17 cellular contexts compared by ENCODE assay signal in genomic region chr3:14121859-14122258, GRCh38. TPM values are rescaled to one million over a fixed set of nuclear protein-coding genes. Genes with fewer than 3 reads are reported as not detected.
DNase-seq lines count a peak whose midpoint lies in the region; ATAC-seq and TF ChIP-seq lines count a peak whose summit lies in the region.
"Had no signal": no experiment of that assay in that cellular context is flagged by ENCODE, and none has a peak within 500 bp of the region (broad histone marks: within the 10 kb centered on the region; RNA-seq: fewer than 3 reads in every experiment).

No MANE protein-coding gene starts in this region.

- no peak overlapping the region for H2BK120ac ChIP-seq in H9 (ENCODE audit: low read depth, low read length, poor library complexity, severe bottlenecking)

- H3F3A ChIP-seq in MM.1S (ENCODE audit: insufficient read depth, low read length): peaks cover 54% of the 10 kb centered on the region

- H3K4me1 ChIP-seq in H9 (ENCODE audit: insufficient read depth, low read length): no peaks in the 10 kb centered on the region
- peaks cover 59% of the 10 kb centered on the region for H3K4me1 ChIP-seq in MM.1S (ENCODE audit: low read length)

- H3K14ac ChIP-seq in H9 (ENCODE audit: insufficient read depth, low read length): no peak overlapping the region

- peak; percentile 20; the same call in 1 of the 3 replicates for TF ChIP-seq CTCF in H9 (conservative IDR thresholded peaks at IDR 0.05)
- TF ChIP-seq CTCF in MM.1S (IDR thresholded peaks at IDR 0.05; ENCODE audit: low read length): no peak; the same call in 1 of the 2 replicates
- TF ChIP-seq CTCF in neural crest cell (conservative IDR thresholded peaks at IDR 0.05): no peak

- no peak overlapping the region for H3K56ac ChIP-seq in H9 (ENCODE audit: insufficient read length, low read depth, low read length)

- no peak overlapping the region for H2BK12ac ChIP-seq in H9 (ENCODE audit: insufficient read length, low read depth, low read length)

- H4K20me1 ChIP-seq in H9 (ENCODE audit: control insufficient read depth, insufficient read depth, insufficient read length): no peaks in the 10 kb centered on the region
- H4K20me1 ChIP-seq in MM.1S (ENCODE audit: insufficient read depth, low read length): no peaks in the 10 kb centered on the region

- H3K4ac ChIP-seq in H9 (ENCODE audit: low read depth, low read length): no peak overlapping the region

- H3K18ac ChIP-seq in H9 (ENCODE audit: insufficient read length, low read depth, low read length): no peak overlapping the region

- no peak overlapping the region for H2BK15ac ChIP-seq in H9 (ENCODE audit: low read depth, low read length)

- DNase-seq in H9: peak; percentile 77
- no peak for DNase-seq in MM.1S
- DNase-seq in central memory CD8-positive, alpha-beta T cell (ENCODE audit: low spot score in 2 of 2): no peak
- no peak for DNase-seq in neural crest cell (ENCODE audit: low read depth, low spot score)
- no peak for DNase-seq in AG20443 (ENCODE audit: low spot score)
- no peak for DNase-seq in EL
- no peak for DNase-seq in DMS153 treated with DMSO at 0.1 percent for 48 hours (lab: John Stamatoyannopoulos, UW; ENCODE audit: unreplicated experiment)
- DNase-seq: activated CD4-positive, CD25-positive, alpha-beta regulatory T cell; anterior cingulate cortex; cerebellar nuclear complex; effector memory CD4-positive, alpha-beta T cell; head of caudate nucleus; NCI-H2081 treated with DMSO at 0.1 percent for 48 hours; NCI-H510A treated with DMSO at 0.1 percent for 48 hours; retina; SIG-M5 had no signal

- peaks cover 0 to 8% of the 10 kb centered on the region in 2 experiments; a peak in 4 of 5 replicates for H3K9me3 Mint-ChIP-seq in H9
- no peaks in the 10 kb centered on the region for H3K9me3 Mint-ChIP-seq in central memory CD8-positive, alpha-beta T cell
- H3K9me3 Mint-ChIP-seq in neural crest cell: no peaks in the 10 kb centered on the region

- peaks cover 14% of the 10 kb centered on the region for H3K23me2 ChIP-seq in H9 (ENCODE audit: insufficient read length, low read depth, low read length, poor library complexity, severe bottlenecking)

- H3K79me2 ChIP-seq in H9 (ENCODE audit: insufficient read depth, low read length) (peaks cover 3% of the 10 kb centered on the region; the same call in 1 of the 2 replicates), MM.1S (ENCODE audit: low read length) (peaks cover 74% of the 10 kb centered on the region)

- H2BK20ac ChIP-seq in H9 (ENCODE audit: low read depth, low read length, poor library complexity, severe bottlenecking): no peak overlapping the region

- H3K36me3 ChIP-seq in MM.1S (replicated peaks; ENCODE audit: insufficient read depth, low read length): no peaks in the 10 kb centered on the region

- no peak overlapping the region for H4K8ac ChIP-seq in H9 (replicated peaks; ENCODE audit: insufficient read length, low read depth, low read length)

- ATAC-seq in central memory CD8-positive, alpha-beta T cell (replicated peaks; ENCODE audit: extremely low read depth, poor library complexity, severe bottlenecking): no peak

- no peak overlapping the region for H3K4me2 ChIP-seq in H9 (ENCODE audit: insufficient read depth, insufficient read length, low read length)
- H3K4me2 ChIP-seq in MM.1S (ENCODE audit: low read depth, low read length): peak overlapping the region; percentile 98

- H3K27me3 Mint-ChIP-seq in H9 (ENCODE audit: low read depth) (peaks cover 3% of the 10 kb centered on the region; the same call in 1 of the 2 replicates), neural crest cell (ENCODE audit: low read depth) (no peaks in the 10 kb centered on the region)
- H3K27me3 Mint-ChIP-seq in central memory CD8-positive, alpha-beta T cell: no peaks in the 10 kb centered on the region

- H3K36me3 Mint-ChIP-seq in H9 (ENCODE audit: insufficient read depth in 1 of 3, low read depth in 3 of 3) (peaks cover 23 to 26% (median 25%) of the 10 kb centered on the region in 3 experiments), neural crest cell (ENCODE audit: low read depth) (peaks cover 3% of the 10 kb centered on the region)
- peaks cover 24% of the 10 kb centered on the region for H3K36me3 Mint-ChIP-seq in central memory CD8-positive, alpha-beta T cell (ENCODE audit: insufficient read depth)

- H2BK5ac ChIP-seq in H9 (ENCODE audit: insufficient read length, low read length): no peak overlapping the region

- no peak overlapping the region for H4K5ac ChIP-seq in H9 (ENCODE audit: insufficient read length, low read depth, low read length)

- H3K23ac ChIP-seq in H9 (ENCODE audit: insufficient read length, low read depth, low read length): no peak overlapping the region

- H3K27ac Mint-ChIP-seq in H9 (peak overlapping the region in 2 of 3 experiments; percentile 61 to 78; a peak in 3 of 7 replicates), neural crest cell (ENCODE audit: unreplicated experiment) (no peak overlapping the region)
- peak overlapping the region; percentile 47 for H3K27ac Mint-ChIP-seq in central memory CD8-positive, alpha-beta T cell (ENCODE audit: low read depth)

- H3K27me3 ChIP-seq in H9 (ENCODE audit: insufficient read depth, low read length) (no peaks in the 10 kb centered on the region), MM.1S (replicated peaks; ENCODE audit: insufficient read depth, low read length) (no peaks in the 10 kb centered on the region)

- no peak overlapping the region for H4K91ac ChIP-seq in H9 (ENCODE audit: insufficient read length, low read depth, low read length)

- H3K9ac ChIP-seq in H9 (ENCODE audit: extremely low read depth, insufficient read length, low read length) (no peak overlapping the region), MM.1S (ENCODE audit: low read length) (peak overlapping the region; percentile 96)

- no peaks in the 10 kb centered on the region for H3K9me2 ChIP-seq in MM.1S (replicated peaks; ENCODE audit: insufficient read depth, low read length)

- no CpG with 5 or more reads among the region's 5 CpGs for WGBS in H9 (ENCODE audit: extremely low coverage, insufficient read length, low lambda C conversion rate)

- H2AK5ac ChIP-seq in H9 (ENCODE audit: insufficient read length, low read length): no peak overlapping the region

- H3T11ph ChIP-seq in H9 (ENCODE audit: low read length): no peak overlapping the region

- H3K27ac ChIP-seq in H9 (ENCODE audit: insufficient read length, low read depth, low read length) (no peak overlapping the region), MM.1S (ENCODE audit: low read length) (peak overlapping the region; percentile 99)

- H3K4me3 Mint-ChIP-seq in H9: peak overlapping the region; percentile 30 to 43; a peak in 4 of 5 replicates
- no peak overlapping the region for H3K4me3 Mint-ChIP-seq in central memory CD8-positive, alpha-beta T cell
- peak overlapping the region; percentile 84 for H3K4me3 Mint-ChIP-seq in neural crest cell

- H3K4me1 Mint-ChIP-seq in H9 (peaks cover 42 to 49% of the 10 kb centered on the region in 2 experiments), neural crest cell (peaks cover 37% of the 10 kb centered on the region)
- peaks cover 51% of the 10 kb centered on the region for H3K4me1 Mint-ChIP-seq in central memory CD8-positive, alpha-beta T cell

- no peak overlapping the region for H2AFZ ChIP-seq in H9 (ENCODE audit: low read length)
- no peak overlapping the region for H2AFZ ChIP-seq in MM.1S (ENCODE audit: low read length)

- peaks cover 9% of the 10 kb centered on the region for H3K79me1 ChIP-seq in H9 (ENCODE audit: insufficient read depth, low read depth, low read length, poor library complexity, severe bottlenecking)

- H3K9me3 ChIP-seq in H9 (ENCODE audit: control insufficient read depth, low read depth, low read length) (no peaks in the 10 kb centered on the region), MM.1S (replicated peaks; ENCODE audit: insufficient read depth, low read length) (no peaks in the 10 kb centered on the region)

- H3K4me3 ChIP-seq in MM.1S (ENCODE audit: low read length): peak overlapping the region; percentile 35; the same call in 1 of the 2 replicates
- H3K4me3 ChIP-seq: lung had no signal

RNA-seq across cellular contexts. Expression of gene CHCHD4, which starts 2.8 kb away (rescaled TPM):
- total RNA-seq in H9 (2021): 13.3 and 13.7 TPM in 2 replicates
- total RNA-seq in neural crest cell: 16.9 and 17.0 TPM in 2 replicates

RNA-seq across cellular contexts. Expression of gene TMEM43, which starts 3.0 kb away (rescaled TPM):
- total RNA-seq in H9 (2021) (35.8 and 36.7 TPM in 2 replicates), neural crest cell (42.7 and 42.9 TPM in 2 replicates)

RNA-seq across cellular contexts. Expression of gene XPC, which starts 56.5 kb away (rescaled TPM):
- total RNA-seq in H9 (2021) (25.6 and 30.3 TPM in 2 replicates), neural crest cell (37.3 and 41.6 TPM in 2 replicates)

RNA-seq across cellular contexts. Expression of gene LSM3, which starts 56.8 kb away (rescaled TPM):
- total RNA-seq in H9 (2021): 23.5 and 24.4 TPM in 2 replicates
- total RNA-seq in neural crest cell: 18.3 and 19.1 TPM in 2 replicates
